ENCODE assay signal across 25 cellular contexts in the genomic region with DNA sequence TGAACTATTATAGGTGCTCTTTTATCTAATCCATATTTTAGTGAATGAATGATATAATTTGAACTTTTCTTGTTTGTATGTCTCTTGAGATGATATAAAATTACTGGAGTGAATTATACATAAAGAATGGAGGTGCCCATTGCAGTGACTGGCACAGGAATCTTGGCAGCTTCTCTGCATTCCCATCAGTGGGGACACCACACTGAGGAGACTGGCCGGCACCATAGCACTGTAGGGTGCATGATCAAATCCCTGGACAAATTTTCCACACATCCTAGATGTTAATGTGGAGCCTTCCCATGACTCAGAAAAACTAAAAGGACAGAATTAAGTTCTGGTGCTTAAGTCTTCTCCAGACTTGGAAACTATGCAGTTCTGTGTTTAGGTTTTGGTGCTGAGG.
DNase-seq lines count a peak whose midpoint lies in the region; ATAC-seq and TF ChIP-seq lines count a peak whose summit lies in the region.
"Had no signal": no experiment of that assay in that cellular context is flagged by ENCODE, and none has a peak within 500 bp of the region (broad histone marks: within the 10 kb centered on the region; RNA-seq: fewer than 3 reads in every experiment).

No MANE protein-coding gene starts in this region.

- H3K9me3 ChIP-seq in A673 (ENCODE audit: low read depth, low read length, poor library complexity, severe bottlenecking) = no peaks in the 10 kb centered on the region
- peaks cover 18% of the 10 kb centered on the region for H3K9me3 ChIP-seq in MG63
- no peaks in the 10 kb centered on the region for H3K9me3 ChIP-seq in ascending aorta
- H3K9me3 ChIP-seq in thoracic aorta = no peaks in the 10 kb centered on the region
- no peaks in the 10 kb centered on the region for H3K9me3 ChIP-seq in mucosa of descending colon
- H3K9me3 ChIP-seq: BE2C had no signal

- H3K27me3 ChIP-seq in A673 (replicated peaks; ENCODE audit: insufficient read depth, low read depth, low read length, poor library complexity) = peaks cover 5% of the 10 kb centered on the region
- no peaks in the 10 kb centered on the region for H3K27me3 ChIP-seq in MG63
- no peaks in the 10 kb centered on the region for H3K27me3 ChIP-seq in ascending aorta
- no peaks in the 10 kb centered on the region for H3K27me3 ChIP-seq in thoracic aorta (replicated peaks; ENCODE audit: insufficient read depth)
- H3K27me3 ChIP-seq: BE2C, BLaER1 had no signal

- DNase-seq in A673 (ENCODE audit: low spot score) = peak; percentile 26
- DNase-seq in MG63 = peak; percentile 78
- DNase-seq in ascending aorta (ENCODE audit: low spot score in 2 of 2) = no peak
- DNase-seq in thoracic aorta (ENCODE audit: low spot score) = no peak
- no peak for DNase-seq in mucosa of descending colon
- no peak for DNase-seq in NCI-H2029 (lab: John Stamatoyannopoulos, UW)
- DNase-seq in NCI-H1436 treated with DMSO at 0.1 percent for 48 hours (lab: John Stamatoyannopoulos, UW) = no peak
- DNase-seq: ACHN; BE2C; C1 segment of cervical spinal cord; CD4-positive, alpha-beta memory T cell; CD4-positive, CD25-positive, alpha-beta regulatory T cell; CD8-positive, alpha-beta memory T cell; COR-L47; DMS 273 treated with DMSO at 0.1 percent for 48 hours; DMS153; DMS53; DMS79; DND-41; EL; GDM1 had no signal

- no peaks in the 10 kb centered on the region for H3K36me3 ChIP-seq in A673 (ENCODE audit: insufficient read depth, low read length, poor library complexity, severe bottlenecking)
- no peaks in the 10 kb centered on the region for H3K36me3 ChIP-seq in MG63
- no peaks in the 10 kb centered on the region for H3K36me3 ChIP-seq in ascending aorta
- no peaks in the 10 kb centered on the region for H3K36me3 ChIP-seq in thoracic aorta
- H3K36me3 ChIP-seq in mucosa of descending colon (ENCODE audit: low read depth) = no peaks in the 10 kb centered on the region
- H3K36me3 ChIP-seq: BE2C, BLaER1 had no signal

- TF ChIP-seq CTCF in A673 (conservative IDR thresholded peaks at IDR 0.05; ENCODE audit: low read depth, low read length) = no peak
- TF ChIP-seq CTCF in ascending aorta (IDR thresholded peaks at IDR 0.05) = no peak
- TF ChIP-seq CTCF in thoracic aorta (IDR thresholded peaks at IDR 0.05) = no peak
- TF ChIP-seq CTCF in mucosa of descending colon (IDR thresholded peaks at IDR 0.05) = no peak

- ATAC-seq in thoracic aorta (ENCODE audit: insufficient number of reproducible peaks, low FRiP score, low read depth) (no peak), mucosa of descending colon (no peak)
- ATAC-seq: A549 had no signal

- H3K4me3 ChIP-seq in A673 (ENCODE audit: low read depth, low read length, poor library complexity, severe bottlenecking) (no peak overlapping the region), MG63 (no peak overlapping the region), ascending aorta (no peak overlapping the region), thoracic aorta (no peak overlapping the region), mucosa of descending colon (no peak overlapping the region)
- H3K4me3 ChIP-seq: A549, BLaER1, GM12878 had no signal

- no TSS peak for BruUV-seq in A673 (replicated peaks; lab: Mats Ljungman, UMichigan)

- H3K27ac ChIP-seq in A673 (ENCODE audit: low read depth, low read length, poor library complexity, severe bottlenecking) (no peak overlapping the region), ascending aorta (peak overlapping the region; percentile 64 to 68), thoracic aorta (peak overlapping the region; percentile 14 to 84)
- H3K27ac ChIP-seq: 22Rv1, A549, BLaER1 had no signal

- CTCF ChIA-PET in A673 (lab: Charles Lee) = no interaction called here

- intact Hi-C loops in A673 (cut with micrococcal nuclease; ENCODE audit: unreplicated experiment) = no loop called here
- intact Hi-C loops in ascending aorta (cut with DNase I) = loop anchor here (5.0 kb wide), 2 partner anchors 122 to 262 kb away; a partner anchor contains a TSS
- intact Hi-C loops in mucosa of descending colon (cut with DNase I, micrococcal nuclease) = no loop called here

- H3K4me1 ChIP-seq in A673 (ENCODE audit: insufficient read depth, low read length, poor library complexity, severe bottlenecking) (no peaks in the 10 kb centered on the region), ascending aorta (peaks cover 0 to 9% of the 10 kb centered on the region in 2 donors), thoracic aorta (ENCODE audit: control insufficient read depth in 1 of 2, low read depth in 2 of 2) (peaks cover 13 to 16% of the 10 kb centered on the region in 2 donors), mucosa of descending colon (ENCODE audit: low read depth) (no peaks in the 10 kb centered on the region)
- H3K4me1 ChIP-seq: A549, BE2C, BLaER1 had no signal

- POLR2A ChIA-PET in A673 (lab: Charles Lee; ENCODE audit: low non-redundant PET) = no interaction called here

Comparison
In these comparisons a context has a peak if more than half of its experiments do, and no peak if none do; other contexts are left out.
1. DNase-seq: peak in A673 (single experiment) and MG63 (single experiment); none in ascending aorta (0 of 2), thoracic aorta (single experiment), mucosa of descending colon (0 of 3), NCI-H2029 (single experiment) and NCI-H1436 treated with DMSO at 0.1 percent for 48 hours (single experiment).